ENCODE assay signal across 13 cellular contexts in genomic region chr14:61342941-61343340, GRCh38. TPM values are rescaled to one million over a fixed set of nuclear protein-coding genes. Genes with fewer than 3 reads are reported as not detected.
A peak's percentile ranks its signal among the peaks of the same experiment; 100 is the strongest.
DNase-seq lines count a peak whose midpoint lies in the region; ATAC-seq, FAIRE-seq and TF ChIP-seq lines count a peak whose summit lies in the region.
"Had no signal": no experiment of that assay in that cellular context is flagged by ENCODE, and none has a peak within 500 bp of the region (broad histone marks: within the 10 kb centered on the region; RNA-seq: fewer than 3 reads in every experiment).

No MANE protein-coding gene starts in this region.

- peak overlapping the region in 18 of 21 experiments; percentile 18 to 93 (median 74) for H3K27ac ChIP-seq in skin epidermis
- H3K27ac ChIP-seq: 22Rv1 had no signal

- no peak for DNase-seq in T-helper 1 cell
- no peak for DNase-seq in central memory CD8-positive, alpha-beta T cell (ENCODE audit: low spot score in 2 of 2)
- DNase-seq in H54 (ENCODE audit: insufficient read length, low spot score), result no peak
- DNase-seq in activated gamma-delta T cell treated with Interleukin-2 at 50 U/mL for 16 hours, result no peak
- DNase-seq: GOT3, NCI-H187, SK-N-SH had no signal

- no peak for FAIRE-seq in H54 (lab: Jason Lieb, UNC)
- FAIRE-seq: endometrium had no signal

- ATAC-seq in central memory CD8-positive, alpha-beta T cell (replicated peaks; ENCODE audit: extremely low read depth, poor library complexity, severe bottlenecking), result no peak
- no peak for ATAC-seq in HG02840 (IDR thresholded peaks at IDR 0.05; ENCODE audit: low FRiP score, unreplicated experiment)

- H3K27ac Mint-ChIP-seq in T-helper 1 cell treated with Interleukin-12 subunit alpha and Interleukin-12 subunit beta and Interleukin-4 antibody, amounts not matched to agents 30 μg/mL and 1 μg/mL, for 36 hours, result peak overlapping the region; percentile 92
- H3K27ac Mint-ChIP-seq in IgD-negative memory B cell, result peak overlapping the region in 2 of 3 donors; percentile 59 to 62
- peak overlapping the region; percentile 91 for H3K27ac Mint-ChIP-seq in central memory CD8-positive, alpha-beta T cell (ENCODE audit: low read depth)

- H3K27me3 Mint-ChIP-seq in T-helper 1 cell treated with Interleukin-12 subunit alpha and Interleukin-12 subunit beta and Interleukin-4 antibody, amounts not matched to agents 30 μg/mL and 1 μg/mL, for 36 hours (ENCODE audit: low read depth), result no peaks in the 10 kb centered on the region
- peaks cover 1% of the 10 kb centered on the region for H3K27me3 Mint-ChIP-seq in IgD-negative memory B cell
- H3K27me3 Mint-ChIP-seq in central memory CD8-positive, alpha-beta T cell, result no peaks in the 10 kb centered on the region

- peaks cover 32% of the 10 kb centered on the region for H3K36me3 Mint-ChIP-seq in T-helper 1 cell treated with Interleukin-12 subunit alpha and Interleukin-12 subunit beta and Interleukin-4 antibody, amounts not matched to agents 30 μg/mL and 1 μg/mL, for 36 hours (ENCODE audit: low read depth)
- H3K36me3 Mint-ChIP-seq in IgD-negative memory B cell, result peaks cover 2% of the 10 kb centered on the region
- H3K36me3 Mint-ChIP-seq in central memory CD8-positive, alpha-beta T cell (ENCODE audit: insufficient read depth), result peaks cover 45% of the 10 kb centered on the region

- no peak for TF ChIP-seq POLR2A in H54 (IDR thresholded peaks at IDR 0.05; ENCODE audit: low read depth, low read length)

- peaks cover 84% of the 10 kb centered on the region for H3K4me1 Mint-ChIP-seq in T-helper 1 cell treated with Interleukin-12 subunit alpha and Interleukin-12 subunit beta and Interleukin-4 antibody, amounts not matched to agents 30 μg/mL and 1 μg/mL, for 36 hours (ENCODE audit: low read depth)
- H3K4me1 Mint-ChIP-seq in IgD-negative memory B cell, result peaks cover 4 to 11% (median 5%) of the 10 kb centered on the region in 3 donors
- H3K4me1 Mint-ChIP-seq in central memory CD8-positive, alpha-beta T cell, result peaks cover 93% of the 10 kb centered on the region

- no peaks in the 10 kb centered on the region for H3K9me3 Mint-ChIP-seq in T-helper 1 cell treated with Interleukin-12 subunit alpha and Interleukin-12 subunit beta and Interleukin-4 antibody, amounts not matched to agents 30 μg/mL and 1 μg/mL, for 36 hours
- no peaks in the 10 kb centered on the region for H3K9me3 Mint-ChIP-seq in IgD-negative memory B cell
- no peaks in the 10 kb centered on the region for H3K9me3 Mint-ChIP-seq in central memory CD8-positive, alpha-beta T cell

- peak overlapping the region; percentile 73 for H3K4me3 Mint-ChIP-seq in T-helper 1 cell treated with Interleukin-12 subunit alpha and Interleukin-12 subunit beta and Interleukin-4 antibody, amounts not matched to agents 30 μg/mL and 1 μg/mL, for 36 hours
- no peak overlapping the region for H3K4me3 Mint-ChIP-seq in IgD-negative memory B cell
- peak overlapping the region; percentile 76 for H3K4me3 Mint-ChIP-seq in central memory CD8-positive, alpha-beta T cell

- H3K4me3 ChIP-seq in skin epidermis, result no peak overlapping the region

RNA-seq across cellular contexts. Expression of gene PRKCH, which starts 21.6 kb away (rescaled TPM):
- 9.6 TPM for polyA plus RNA-seq in IgD-negative memory B cell

Comparison
In these comparisons a context has a peak if more than half of its experiments do, and no peak if none do; other contexts are left out.
1. H3K4me3 Mint-ChIP-seq: peak in T-helper 1 cell treated with Interleukin-12 subunit alpha and Interleukin-12 subunit beta and Interleukin-4 antibody, amounts not matched to agents 30 μg/mL and 1 μg/mL, for 36 hours (single experiment) and central memory CD8-positive, alpha-beta T cell (single experiment); none in IgD-negative memory B cell (0 of 4).
2. Peak in every context shown above with its lines, with median percentiles within 50 percentile points of each other: H3K27ac Mint-ChIP-seq.